ENCODE assay signal across 8 cellular contexts in the genomic region with DNA sequence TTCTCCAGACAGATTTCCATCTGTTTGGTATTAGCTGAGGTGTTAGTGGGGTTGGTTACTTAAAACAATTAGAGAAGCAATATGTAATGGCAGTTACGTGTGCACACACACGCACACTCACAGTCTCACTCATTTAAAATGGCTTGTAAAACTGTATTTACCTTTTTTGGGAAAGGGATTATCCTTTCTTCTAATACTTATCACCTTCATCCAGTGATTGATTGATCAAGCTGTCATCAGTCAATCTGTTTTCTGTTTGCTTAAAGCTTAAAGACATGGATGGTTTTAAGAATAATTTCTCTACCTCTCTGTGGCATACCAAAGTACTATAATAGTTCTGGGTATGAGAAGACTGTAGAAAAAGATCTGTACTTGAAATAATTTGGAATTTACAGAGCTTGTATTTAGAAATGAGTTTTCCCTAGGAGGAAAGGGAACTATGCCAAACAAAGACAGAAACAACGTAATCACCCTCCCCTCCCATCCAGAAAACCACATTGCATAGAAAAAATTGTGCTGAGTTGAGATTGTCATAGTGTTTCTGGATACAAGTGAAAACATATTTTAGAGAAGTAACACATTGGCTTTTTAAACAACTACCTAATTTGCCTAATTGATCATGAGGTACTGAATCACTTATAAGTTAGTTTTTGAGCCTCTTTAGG. TPM values are rescaled to one million over a fixed set of nuclear protein-coding genes. Genes with fewer than 3 reads are reported as not detected.
A peak's percentile ranks its signal among the peaks of the same experiment; 100 is the strongest.
DNase-seq lines count a peak whose midpoint lies in the region; ATAC-seq and TF ChIP-seq lines count a peak whose summit lies in the region.

No MANE protein-coding gene starts in this region.

- no peak overlapping the region for H4K8ac ChIP-seq in mesenchymal stem cell (ENCODE audit: low read length)

- H3K27ac Mint-ChIP-seq in HFFc6: peak overlapping the region; percentile 70

- H3K23ac ChIP-seq in mesenchymal stem cell (ENCODE audit: low read length in 2 of 2): no peak overlapping the region

- H2AFZ ChIP-seq in mesenchymal stem cell (ENCODE audit: low read depth, low read length): no peak overlapping the region

- H3K9me3 ChIP-seq in adrenal gland (replicated peaks in 1 of 3) (no peaks in the 10 kb centered on the region), mesenchymal stem cell (ENCODE audit: control insufficient read depth, low read length) (no peaks in the 10 kb centered on the region)

- TF ChIP-seq POLR2A in adrenal gland (IDR thresholded peaks at IDR 0.05): no peak

- no peak overlapping the region for H4K91ac ChIP-seq in mesenchymal stem cell (ENCODE audit: low read length)

- H3K18ac ChIP-seq in mesenchymal stem cell (ENCODE audit: low read depth in 1 of 2, low read length in 2 of 2): no peak overlapping the region

- peaks cover 30% of the 10 kb centered on the region for H3K36me3 Mint-ChIP-seq in HFFc6 (ENCODE audit: low read depth)

- 0 out of 2 replicates have a peak overlapping the region, but pooled peaks have one; percentile 15 for H3K4me3 Mint-ChIP-seq in HFFc6

- peaks cover 72% of the 10 kb centered on the region for H3K4me1 Mint-ChIP-seq in HFFc6 (ENCODE audit: low read depth)

- no peak overlapping the region for H3K4ac ChIP-seq in mesenchymal stem cell (ENCODE audit: low read depth in 1 of 2, low read length in 2 of 2)

- H3K36me3 ChIP-seq in adrenal gland (replicated peaks in 1 of 2): no peaks in the 10 kb centered on the region
- no peaks in the 10 kb centered on the region for H3K36me3 ChIP-seq in mesenchymal stem cell (ENCODE audit: control insufficient read depth in 1 of 2, insufficient read depth in 2 of 2, low read depth in 1 of 2, low read length in 2 of 2)

- no peak overlapping the region for H3K4me2 ChIP-seq in mesenchymal stem cell (ENCODE audit: low read length, poor library complexity, severe bottlenecking)

- no peak overlapping the region for H2BK120ac ChIP-seq in mesenchymal stem cell (ENCODE audit: low read depth, low read length)

- no peaks in the 10 kb centered on the region for H3K9me3 Mint-ChIP-seq in HFFc6

- no peak overlapping the region for H2BK15ac ChIP-seq in mesenchymal stem cell (ENCODE audit: low read depth, poor library complexity, severe bottlenecking)

- H3K4me3 ChIP-seq in adrenal gland (no peak overlapping the region), mesenchymal stem cell (ENCODE audit: insufficient read depth in 1 of 2, low read depth in 1 of 2, low read length in 2 of 2) (no peak overlapping the region)

- H2BK5ac ChIP-seq in mesenchymal stem cell (ENCODE audit: low read depth, low read length, poor library complexity, severe bottlenecking): no peak overlapping the region

- no peak overlapping the region for H2BK12ac ChIP-seq in mesenchymal stem cell (ENCODE audit: low read length in 2 of 2)

- TF ChIP-seq CTCF in HFFc6 (IDR thresholded peaks at IDR 0.05) (no peak), adrenal gland (IDR thresholded peaks at IDR 0.05) (no peak)

- H3K27ac ChIP-seq in adrenal gland (peak overlapping the region in 3 of 5 donors; percentile 22 to 74 (median 56)), mesenchymal stem cell (ENCODE audit: low read length, poor library complexity, severe bottlenecking) (no peak overlapping the region)

- ATAC-seq in HG03469 (IDR thresholded peaks at IDR 0.05; ENCODE audit: unreplicated experiment): no peak
- ATAC-seq in HG03520 (IDR thresholded peaks at IDR 0.05; ENCODE audit: unreplicated experiment): no peak

- H3K79me1 ChIP-seq in mesenchymal stem cell (replicated peaks; ENCODE audit: low read length, poor library complexity, severe bottlenecking): peaks cover 15% of the 10 kb centered on the region

- H3K27me3 ChIP-seq in adrenal gland (no peaks in the 10 kb centered on the region), mesenchymal stem cell (ENCODE audit: control insufficient read depth in 1 of 2, insufficient read depth in 1 of 2, low read length in 2 of 2) (no peaks in the 10 kb centered on the region)

- DNase-seq in Ammon's horn (ENCODE audit: low spot score): peak; percentile 18
- no peak for DNase-seq in HFFc6
- DNase-seq in adrenal gland: peak in 1 of 7 donors; percentile 27
- peak; percentile 15 for DNase-seq in mesenchymal stem cell
- no peak for DNase-seq in stimulated activated naive CD4-positive, alpha-beta T cell treated with Interleukin-2 at 50 U/mL for 16 hours (lab: John Stamatoyannopoulos, UW)
- DNase-seq in stimulated activated CD4-positive, alpha-beta T cell treated with anti-CD3 and anti-CD28 coated beads, Interleukin-4, amount 100 ng/mL, for 24 hours: no peak

- no peak overlapping the region for H2AK5ac ChIP-seq in mesenchymal stem cell (ENCODE audit: low read length, severe bottlenecking)

- no peaks in the 10 kb centered on the region; the same call in 1 of the 2 replicates for H3K27me3 Mint-ChIP-seq in HFFc6 (ENCODE audit: insufficient read depth)

- WGBS in adrenal gland, 4 donors: 64 to 69% (median 68%) methylated on average over 3 of the region's 3 CpGs
- no CpG with 5 or more reads among the region's 3 CpGs for WGBS in mesenchymal stem cell

- intact Hi-C loops in adrenal gland (cut with DNase I): no loop called here

- H3K14ac ChIP-seq in mesenchymal stem cell (ENCODE audit: low read length in 2 of 2): no peak overlapping the region

- peak overlapping the region; percentile 89 for H3K9ac ChIP-seq in mesenchymal stem cell (ENCODE audit: low read length)

- H3K4me1 ChIP-seq in adrenal gland (replicated peaks in 1 of 2) (peaks cover 25 to 36% of the 10 kb centered on the region in 2 donors), mesenchymal stem cell (ENCODE audit: control insufficient read depth, insufficient read depth, low read depth, low read length) (peaks cover 7% of the 10 kb centered on the region)

RNA-seq across cellular contexts. Expression of a gene that starts 42.8 kb away (rescaled TPM):
- 100 to 1,000 TPM; 108 to 125 (median 124) TPM for total RNA-seq in HFFc6 (2021; fragmentation: NEBNext Ultra II Directional; extraction: Animal tissue kit (Norgen Biotek cat#: 25700))
- total RNA-seq in adrenal gland: 100 to 1,000 TPM in 1 of 8 donors, 10 to 100 TPM in 7; 40.9 to 104 (median 76.1) TPM
- polyA plus RNA-seq in adrenal gland: 10 to 100 TPM; 31.6 to 78.1 (median 77.7) TPM
- polyA plus RNA-seq in mesenchymal stem cell (2013, experiment 1 of 2): 14.9 TPM
- 14.8 TPM for polyA plus RNA-seq in mesenchymal stem cell (2013, experiment 2 of 2)

Comparison
In these comparisons a context has a peak if more than half of its experiments do, and no peak if none do; other contexts are left out.
1. DNase-seq: peak in Ammon's horn (single experiment) and mesenchymal stem cell (single experiment); none in HFFc6 (single experiment), stimulated activated naive CD4-positive, alpha-beta T cell treated with Interleukin-2 at 50 U/mL for 16 hours (single experiment) and stimulated activated CD4-positive, alpha-beta T cell treated with anti-CD3 and anti-CD28 coated beads, Interleukin-4, amount 100 ng/mL, for 24 hours (single experiment).